1 cellular context compared by ENCODE assay signal in the genomic region with DNA sequence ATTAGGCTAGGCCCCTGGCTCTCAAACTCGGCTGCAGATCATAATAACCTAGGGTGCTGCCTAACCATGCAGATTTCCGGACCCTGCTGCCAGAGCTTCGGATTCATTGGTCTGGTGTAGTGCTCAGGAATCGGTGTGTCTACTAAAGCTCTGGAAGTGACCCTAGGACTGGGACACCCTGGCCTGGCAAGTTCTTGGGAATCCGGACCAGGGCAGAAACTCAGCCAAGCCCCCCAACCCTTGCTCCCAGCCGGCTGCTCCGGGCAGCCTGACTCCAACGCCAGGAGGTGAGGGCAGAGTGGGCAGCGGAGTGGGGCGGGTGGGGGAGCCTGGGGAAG.
TF ChIP-seq lines count a peak whose summit lies in the region.

No MANE protein-coding gene starts in this region.

TF ChIP-seq in WTC11, 78 proteins besides CTCF, POLR2A, EP300 and RAD21 (continued from another document):
- TF ChIP-seq ZNF423 (CRISPR knock-in tag; IDR thresholded peaks at IDR 0.05) (no peak), NFE2L1 (CRISPR knock-in tag; IDR thresholded peaks at IDR 0.05) (no peak), FOXK1 (CRISPR knock-in tag; IDR thresholded peaks at IDR 0.05) (no peak), GABPB1 (CRISPR knock-in tag; IDR thresholded peaks at IDR 0.05) (no peak)
- TF ChIP-seq, protein P1, sequence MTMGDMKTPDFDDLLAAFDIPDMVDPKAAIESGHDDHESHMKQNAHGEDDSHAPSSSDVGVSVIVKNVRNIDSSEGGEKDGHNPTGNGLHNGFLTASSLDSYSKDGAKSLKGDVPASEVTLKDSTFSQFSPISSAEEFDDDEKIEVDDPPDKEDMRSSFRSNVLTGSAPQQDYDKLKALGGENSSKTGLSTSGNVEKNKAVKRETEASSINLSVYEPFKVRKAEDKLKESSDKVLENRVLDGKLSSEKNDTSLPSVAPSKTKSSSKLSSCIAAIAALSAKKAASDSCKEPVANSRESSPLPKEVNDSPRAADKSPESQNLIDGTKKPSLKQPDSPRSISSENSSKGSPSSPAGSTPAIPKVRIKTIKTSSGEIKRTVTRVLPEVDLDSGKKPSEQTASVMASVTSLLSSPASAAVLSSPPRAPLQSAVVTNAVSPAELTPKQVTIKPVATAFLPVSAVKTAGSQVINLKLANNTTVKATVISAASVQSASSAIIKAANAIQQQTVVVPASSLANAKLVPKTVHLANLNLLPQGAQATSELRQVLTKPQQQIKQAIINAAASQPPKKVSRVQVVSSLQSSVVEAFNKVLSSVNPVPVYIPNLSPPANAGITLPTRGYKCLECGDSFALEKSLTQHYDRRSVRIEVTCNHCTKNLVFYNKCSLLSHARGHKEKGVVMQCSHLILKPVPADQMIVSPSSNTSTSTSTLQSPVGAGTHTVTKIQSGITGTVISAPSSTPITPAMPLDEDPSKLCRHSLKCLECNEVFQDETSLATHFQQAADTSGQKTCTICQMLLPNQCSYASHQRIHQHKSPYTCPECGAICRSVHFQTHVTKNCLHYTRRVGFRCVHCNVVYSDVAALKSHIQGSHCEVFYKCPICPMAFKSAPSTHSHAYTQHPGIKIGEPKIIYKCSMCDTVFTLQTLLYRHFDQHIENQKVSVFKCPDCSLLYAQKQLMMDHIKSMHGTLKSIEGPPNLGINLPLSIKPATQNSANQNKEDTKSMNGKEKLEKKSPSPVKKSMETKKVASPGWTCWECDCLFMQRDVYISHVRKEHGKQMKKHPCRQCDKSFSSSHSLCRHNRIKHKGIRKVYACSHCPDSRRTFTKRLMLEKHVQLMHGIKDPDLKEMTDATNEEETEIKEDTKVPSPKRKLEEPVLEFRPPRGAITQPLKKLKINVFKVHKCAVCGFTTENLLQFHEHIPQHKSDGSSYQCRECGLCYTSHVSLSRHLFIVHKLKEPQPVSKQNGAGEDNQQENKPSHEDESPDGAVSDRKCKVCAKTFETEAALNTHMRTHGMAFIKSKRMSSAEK (CRISPR knock-in tag; IDR thresholded peaks at IDR 0.05; ENCODE audit: borderline replicate concordance) = no peak
